Comparison of ENCODE assay signal across 12 cellular contexts in genomic region chr7:69708857-69709256, GRCh38.
DNase-seq lines count a peak whose midpoint lies in the region; ATAC-seq lines count a peak whose summit lies in the region.
"Had no signal": no experiment of that assay in that cellular context is flagged by ENCODE, and none has a peak within 500 bp of the region (broad histone marks: within the 10 kb centered on the region; RNA-seq: fewer than 3 reads in every experiment).

No MANE protein-coding gene starts in this region.

- in situ Hi-C loops in G401 (cut with HindIII; ENCODE audit: low sequenced_read_pairs) = no loop called here

- no peak for ATAC-seq in HG03025 (IDR thresholded peaks at IDR 0.05; ENCODE audit: low FRiP score, unreplicated experiment)

- DNase-seq in NCI-H345 (lab: John Stamatoyannopoulos, UW) (peak; percentile 61), NCI-H345 treated with DMSO at 0.1 percent for 48 hours (lab: John Stamatoyannopoulos, UW; ENCODE audit: unreplicated experiment) (no peak), NCI-H1105 treated with DMSO at 0.1 percent for 48 hours (lab: John Stamatoyannopoulos, UW) (peak; percentile 47), astrocyte of the hippocampus (ENCODE audit: low read depth, low spot score) (peak; percentile 76), pons (ENCODE audit: low spot score) (peak; percentile 15), G401 (ENCODE audit: low spot score) (no peak)
- DNase-seq in stimulated activated CD4-positive, alpha-beta T cell treated with anti-CD3 and anti-CD28 coated beads, Interleukin-4, amount 100 ng/mL, for 24 hours = no peak
- DNase-seq: activated CD4-positive, alpha-beta memory T cell treated with anti-CD3 and anti-CD28 coated beads, Interleukin-2, amount 10 ng/mL, durations not matched to agents 7 days and 5 days; HCEC 1CT; NCI-H526 treated with DMSO at 0.1 percent for 48 hours; T-helper 1 cell had no signal

Comparison
In these comparisons a context has a peak if more than half of its experiments do, and no peak if none do; other contexts are left out.
1. DNase-seq: peak in NCI-H345 (single experiment), NCI-H1105 treated with DMSO at 0.1 percent for 48 hours (single experiment), astrocyte of the hippocampus (single experiment) and pons (single experiment); none in NCI-H345 treated with DMSO at 0.1 percent for 48 hours (single experiment), G401 (single experiment) and stimulated activated CD4-positive, alpha-beta T cell treated with anti-CD3 and anti-CD28 coated beads, Interleukin-4, amount 100 ng/mL, for 24 hours (single experiment).